In genomic region chr11:120324932-120325810, GRCh38 we compare ENCODE assay signal across 1 cellular context.
TF ChIP-seq lines count a peak whose summit lies in the region.

TSS of gene TLCD5 (plus strand) at chr11:120325299. CDS start at chr11:120327442, 2,143 bp downstream.

TF ChIP-seq in HEK293, 187 proteins besides CTCF, POLR2A, EP300 and RAD21 (continued from another document):
- no peak for TF ChIP-seq ZBTB1 (tag by site-specific recombination; IDR thresholded peaks at IDR 0.05)
- TF ChIP-seq ZNF23 (tag by site-specific recombination; IDR thresholded peaks at IDR 0.05; ENCODE audit: borderline replicate concordance): no peak
- TF ChIP-seq ZNF292 (tag by site-specific recombination; IDR thresholded peaks at IDR 0.05; ENCODE audit: borderline replicate concordance, low read depth): no peak
- no peak for TF ChIP-seq ZNF175 (tag by site-specific recombination; IDR thresholded peaks at IDR 0.05)
- TF ChIP-seq, protein P1, sequence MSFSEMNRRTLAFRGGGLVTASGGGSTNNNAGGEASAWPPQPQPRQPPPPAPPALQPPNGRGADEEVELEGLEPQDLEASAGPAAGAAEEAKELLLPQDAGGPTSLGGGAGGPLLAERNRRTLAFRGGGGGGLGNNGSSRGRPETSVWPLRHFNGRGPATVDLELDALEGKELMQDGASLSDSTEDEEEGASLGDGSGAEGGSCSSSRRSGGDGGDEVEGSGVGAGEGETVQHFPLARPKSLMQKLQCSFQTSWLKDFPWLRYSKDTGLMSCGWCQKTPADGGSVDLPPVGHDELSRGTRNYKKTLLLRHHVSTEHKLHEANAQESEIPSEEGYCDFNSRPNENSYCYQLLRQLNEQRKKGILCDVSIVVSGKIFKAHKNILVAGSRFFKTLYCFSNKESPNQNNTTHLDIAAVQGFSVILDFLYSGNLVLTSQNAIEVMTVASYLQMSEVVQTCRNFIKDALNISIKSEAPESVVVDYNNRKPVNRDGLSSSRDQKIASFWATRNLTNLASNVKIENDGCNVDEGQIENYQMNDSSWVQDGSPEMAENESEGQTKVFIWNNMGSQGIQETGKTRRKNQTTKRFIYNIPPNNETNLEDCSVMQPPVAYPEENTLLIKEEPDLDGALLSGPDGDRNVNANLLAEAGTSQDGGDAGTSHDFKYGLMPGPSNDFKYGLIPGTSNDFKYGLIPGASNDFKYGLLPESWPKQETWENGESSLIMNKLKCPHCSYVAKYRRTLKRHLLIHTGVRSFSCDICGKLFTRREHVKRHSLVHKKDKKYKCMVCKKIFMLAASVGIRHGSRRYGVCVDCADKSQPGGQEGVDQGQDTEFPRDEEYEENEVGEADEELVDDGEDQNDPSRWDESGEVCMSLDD (tag by site-specific recombination; IDR thresholded peaks at IDR 0.05): no peak
- TF ChIP-seq ZFP41 (tag by site-specific recombination; IDR thresholded peaks at IDR 0.05; ENCODE audit: borderline replicate concordance): no peak
- TF ChIP-seq ZNF146 (tag by site-specific recombination; IDR thresholded peaks at IDR 0.05): no peak
- TF ChIP-seq ZNF600 (tag by site-specific recombination; IDR thresholded peaks at IDR 0.05): no peak
- TF ChIP-seq PBX3 (CRISPR knock-in tag; IDR thresholded peaks at IDR 0.05): peak; percentile 56
- no peak for TF ChIP-seq ZSCAN16 (tag by site-specific recombination; IDR thresholded peaks at IDR 0.05)
- no peak for TF ChIP-seq SETDB1 (IDR thresholded peaks at IDR 0.05; ENCODE audit: insufficient read length, low read length)
- TF ChIP-seq ZNF660 (tag by site-specific recombination; IDR thresholded peaks at IDR 0.05): peak; percentile 80; the same call in 1 of the 2 replicates
- no peak for TF ChIP-seq ZNF776 (tag by site-specific recombination; IDR thresholded peaks at IDR 0.05; ENCODE audit: borderline replicate concordance)
- TF ChIP-seq, protein P2, sequence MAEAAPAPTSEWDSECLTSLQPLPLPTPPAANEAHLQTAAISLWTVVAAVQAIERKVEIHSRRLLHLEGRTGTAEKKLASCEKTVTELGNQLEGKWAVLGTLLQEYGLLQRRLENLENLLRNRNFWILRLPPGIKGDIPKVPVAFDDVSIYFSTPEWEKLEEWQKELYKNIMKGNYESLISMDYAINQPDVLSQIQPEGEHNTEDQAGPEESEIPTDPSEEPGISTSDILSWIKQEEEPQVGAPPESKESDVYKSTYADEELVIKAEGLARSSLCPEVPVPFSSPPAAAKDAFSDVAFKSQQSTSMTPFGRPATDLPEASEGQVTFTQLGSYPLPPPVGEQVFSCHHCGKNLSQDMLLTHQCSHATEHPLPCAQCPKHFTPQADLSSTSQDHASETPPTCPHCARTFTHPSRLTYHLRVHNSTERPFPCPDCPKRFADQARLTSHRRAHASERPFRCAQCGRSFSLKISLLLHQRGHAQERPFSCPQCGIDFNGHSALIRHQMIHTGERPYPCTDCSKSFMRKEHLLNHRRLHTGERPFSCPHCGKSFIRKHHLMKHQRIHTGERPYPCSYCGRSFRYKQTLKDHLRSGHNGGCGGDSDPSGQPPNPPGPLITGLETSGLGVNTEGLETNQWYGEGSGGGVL (tag by site-specific recombination; IDR thresholded peaks at IDR 0.05): peak; percentile 49
- no peak for TF ChIP-seq ZNF223 (tag by site-specific recombination; IDR thresholded peaks at IDR 0.05)
- TF ChIP-seq ZNF16 (tag by site-specific recombination; IDR thresholded peaks at IDR 0.05; ENCODE audit: low read depth): no peak
- no peak for TF ChIP-seq HOXA7 (CRISPR knock-in tag; IDR thresholded peaks at IDR 0.05; ENCODE audit: borderline replicate concordance)
- no peak for TF ChIP-seq PRDM1 (tag by site-specific recombination; IDR thresholded peaks at IDR 0.05)
- no peak for TF ChIP-seq ZBTB44 (tag by site-specific recombination; IDR thresholded peaks at IDR 0.05)
- TF ChIP-seq ZFP3 (tag by site-specific recombination; IDR thresholded peaks at IDR 0.05; ENCODE audit: low read depth): no peak
- no peak for TF ChIP-seq ZNF112 (tag by site-specific recombination; IDR thresholded peaks at IDR 0.05)
